Comparison of ENCODE assay signal across 8 cellular contexts in the genomic region with DNA sequence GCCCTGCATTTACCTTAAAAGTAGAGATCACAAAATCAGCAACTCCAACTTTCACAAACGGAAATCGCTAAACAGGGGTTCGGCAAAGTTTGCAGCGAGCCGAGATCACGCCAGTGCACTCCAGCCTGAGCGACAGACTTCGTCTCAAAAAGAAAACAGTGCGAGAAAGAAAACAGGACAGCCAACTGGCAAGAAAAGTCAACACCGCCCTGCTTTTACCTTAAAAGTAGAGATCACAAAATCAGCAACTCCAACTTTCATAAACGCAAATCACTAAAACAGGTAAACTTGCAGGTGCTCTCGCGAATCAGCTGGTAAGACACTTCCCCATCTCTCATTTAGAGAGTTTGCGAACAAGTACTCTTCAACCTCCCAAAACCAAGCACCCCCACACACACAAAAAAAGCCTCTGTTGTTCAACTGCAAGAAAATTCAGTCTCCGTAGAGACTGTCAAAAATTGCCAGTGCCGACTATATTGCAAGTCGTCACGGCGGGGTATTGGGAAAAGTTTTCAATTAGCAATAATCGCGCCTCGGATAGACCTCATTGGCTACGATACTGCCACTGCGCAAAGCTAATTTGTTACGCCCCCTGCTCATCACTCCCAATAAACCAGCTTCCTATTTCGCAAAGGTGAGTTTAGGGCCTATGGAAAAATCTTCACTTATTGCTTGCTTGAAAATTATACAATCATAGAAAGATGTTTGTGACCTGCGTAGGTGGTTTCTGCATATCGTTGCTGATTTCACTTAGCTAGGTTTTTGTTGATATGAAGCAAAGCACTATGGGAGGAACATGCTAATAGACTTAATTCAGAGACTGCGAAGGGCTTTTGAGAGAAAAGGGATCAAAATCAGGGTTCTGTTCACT. TPM values are rescaled to one million over a fixed set of nuclear protein-coding genes. Genes with fewer than 3 reads are reported as not detected.
DNase-seq lines count a peak whose midpoint lies in the region; ATAC-seq and TF ChIP-seq lines count a peak whose summit lies in the region.

TSS of gene RNU4-1 (minus strand) at position 577 of the 871 bp plus-strand sequence.

- no peak within 1 kb of the TSS for H3K27ac Mint-ChIP-seq in CD4-positive, CD25-positive, alpha-beta regulatory T cell
- no peak within 1 kb of the TSS for H3K27ac Mint-ChIP-seq in endothelial cell (ENCODE audit: unreplicated experiment)

- no peaks in the 10 kb centered on the region for H3K27me3 ChIP-seq in CD4-positive, CD25-positive, alpha-beta regulatory T cell (ENCODE audit: control insufficient read depth, insufficient read depth, low read length)

- H3K4me3 Mint-ChIP-seq in CD4-positive, CD25-positive, alpha-beta regulatory T cell: no peak within 1 kb of the TSS
- H3K4me3 Mint-ChIP-seq in endothelial cell (ENCODE audit: unreplicated experiment): no peak within 1 kb of the TSS

- H3K36me3 Mint-ChIP-seq in CD4-positive, CD25-positive, alpha-beta regulatory T cell: no peaks in the 10 kb centered on the region
- H3K36me3 Mint-ChIP-seq in endothelial cell (ENCODE audit: low read depth, unreplicated experiment): no peaks in the 10 kb centered on the region

- H3K27me3 Mint-ChIP-seq in CD4-positive, CD25-positive, alpha-beta regulatory T cell: no peaks in the 10 kb centered on the region
- peaks cover 4% of the 10 kb centered on the region for H3K27me3 Mint-ChIP-seq in endothelial cell (ENCODE audit: unreplicated experiment)

- H3K9me3 Mint-ChIP-seq in CD4-positive, CD25-positive, alpha-beta regulatory T cell: no peaks in the 10 kb centered on the region
- H3K9me3 Mint-ChIP-seq in endothelial cell (ENCODE audit: unreplicated experiment): no peaks in the 10 kb centered on the region

- H3K4me3 ChIP-seq in CD4-positive, CD25-positive, alpha-beta regulatory T cell (ENCODE audit: low read depth, low read length): peak within 1 kb of the TSS; percentile 91
- H3K4me3 ChIP-seq in mesodermal cell (ENCODE audit: extremely low read depth, insufficient read depth, low read length, poor library complexity, severe bottlenecking): peak within 1 kb of the TSS; percentile 41

- DNase-seq in CD4-positive, CD25-positive, alpha-beta regulatory T cell: peak; percentile 73 to 92 (median 91)
- peak; percentile 95 for DNase-seq in HT-29 (ENCODE audit: low spot score)
- DNase-seq in NOMO-1 treated with dmso at 0.1 percent for 144 hours (lab: John Stamatoyannopoulos, UW; ENCODE audit: unreplicated experiment): peak; percentile 90
- peak; percentile 51 to 69 for DNase-seq in activated CD8-positive, alpha-beta memory T cell treated with anti-CD3 and anti-CD28 coated beads for 4 hours (ENCODE audit: low read depth in 2 of 2)
- DNase-seq in endothelial cell (ENCODE audit: low spot score): peak; percentile 64
- peak; percentile 30 for DNase-seq in stimulated activated CD8-positive, alpha-beta memory T cell treated with anti-CD3 and anti-CD28 coated beads, Interleukin-15, amount 100 ng/mL, for 24 hours (ENCODE audit: low read depth)

- peaks cover 0 to 13% (median 0%) of the 10 kb centered on the region in 4 donors for H3K4me1 Mint-ChIP-seq in CD4-positive, CD25-positive, alpha-beta regulatory T cell
- no peaks in the 10 kb centered on the region for H3K4me1 Mint-ChIP-seq in endothelial cell (ENCODE audit: unreplicated experiment)

- TF ChIP-seq CTCF in endothelial cell (IDR thresholded peaks at IDR 0.05; ENCODE audit: unreplicated experiment): no peak

- no peaks in the 10 kb centered on the region for H3K9me3 ChIP-seq in CD4-positive, CD25-positive, alpha-beta regulatory T cell (ENCODE audit: control insufficient read depth in 2 of 2, low read length in 2 of 2)
- no peaks in the 10 kb centered on the region for H3K9me3 ChIP-seq in mesodermal cell (ENCODE audit: control insufficient read depth, low read length)

- peak within 1 kb of the TSS; percentile 99 for H3K27ac ChIP-seq in CD4-positive, CD25-positive, alpha-beta regulatory T cell (ENCODE audit: insufficient read depth, low read length, poor library complexity, severe bottlenecking)
- peak within 1 kb of the TSS; percentile 100 for H3K27ac ChIP-seq in mesodermal cell (ENCODE audit: low read depth, low read length, severe bottlenecking)

- H3K4me1 ChIP-seq in CD4-positive, CD25-positive, alpha-beta regulatory T cell (ENCODE audit: control insufficient read depth, insufficient read depth, low read length, poor library complexity, severe bottlenecking): peaks cover 20% of the 10 kb centered on the region
- peaks cover 7% of the 10 kb centered on the region for H3K4me1 ChIP-seq in mesodermal cell (ENCODE audit: control insufficient read depth, insufficient read depth, low read length, poor library complexity, severe bottlenecking)

- no peaks in the 10 kb centered on the region for H3K36me3 ChIP-seq in CD4-positive, CD25-positive, alpha-beta regulatory T cell (ENCODE audit: control insufficient read depth, insufficient read depth, low read length)
- no peaks in the 10 kb centered on the region for H3K36me3 ChIP-seq in mesodermal cell (ENCODE audit: control insufficient read depth, insufficient read depth, low read length)

- peak; percentile 36 to 42 for ATAC-seq in CD4-positive, CD25-positive, alpha-beta regulatory T cell (ENCODE audit: low read depth in 2 of 2)
- peak; percentile 59 for ATAC-seq in GM19455 (IDR thresholded peaks at IDR 0.05; ENCODE audit: unreplicated experiment)

- 0% methylated on average over 21 to 25 of the region's 29 CpGs for WGBS in mesodermal cell (ENCODE audit: insufficient coverage in 2 of 2), 2 experiments

RNA-seq across cellular contexts. Expression of gene RNU4-1, which starts in this region (rescaled TPM):
- 1,793 TPM for total RNA-seq in CD4-positive, CD25-positive, alpha-beta regulatory T cell
- polyA plus RNA-seq in CD4-positive, CD25-positive, alpha-beta regulatory T cell: not detected
- under 0.01 TPM in 1 of 2 replicates, not detected in the other for total RNA-seq in HT-29 (2014; rRNA removed; shearing (Covaris generic))
- total RNA-seq in endothelial cell (ENCODE audit: unreplicated experiment): 6,066 TPM
- 2,740 TPM for polyA plus RNA-seq in mesodermal cell (2013, experiment 1 of 2)
- 5,488 TPM for polyA plus RNA-seq in mesodermal cell (2013, experiment 2 of 2)

Comparison
In these comparisons a context has a peak if more than half of its experiments do, and no peak if none do; other contexts are left out.
1. Peak in every context shown above with its lines: DNase-seq, ATAC-seq, H3K4me3 ChIP-seq and H3K27ac ChIP-seq.
2. RNA of gene RNU4-1 (total RNA-seq): 6,066 TPM in endothelial cell (single experiment) and 1,793 TPM in CD4-positive, CD25-positive, alpha-beta regulatory T cell (single experiment); under 0.01 TPM in HT-29; every median in the first group is over 1,000 times any median in the second.
3. Peak in DNase-seq in HT-29; RNA of the gene not detected or under 1 TPM.
4. DNase-seq: peak in every context shown above with its lines; median percentile 95 in HT-29; 91 in CD4-positive, CD25-positive, alpha-beta regulatory T cell; 90 in NOMO-1 treated with dmso at 0.1 percent for 144 hours; 64 in endothelial cell; 60 in activated CD8-positive, alpha-beta memory T cell treated with anti-CD3 and anti-CD28 coated beads for 4 hours; 30 in stimulated activated CD8-positive, alpha-beta memory T cell treated with anti-CD3 and anti-CD28 coated beads, Interleukin-15, amount 100 ng/mL, for 24 hours.